8 cellular contexts compared by ENCODE assay signal in the genomic region with DNA sequence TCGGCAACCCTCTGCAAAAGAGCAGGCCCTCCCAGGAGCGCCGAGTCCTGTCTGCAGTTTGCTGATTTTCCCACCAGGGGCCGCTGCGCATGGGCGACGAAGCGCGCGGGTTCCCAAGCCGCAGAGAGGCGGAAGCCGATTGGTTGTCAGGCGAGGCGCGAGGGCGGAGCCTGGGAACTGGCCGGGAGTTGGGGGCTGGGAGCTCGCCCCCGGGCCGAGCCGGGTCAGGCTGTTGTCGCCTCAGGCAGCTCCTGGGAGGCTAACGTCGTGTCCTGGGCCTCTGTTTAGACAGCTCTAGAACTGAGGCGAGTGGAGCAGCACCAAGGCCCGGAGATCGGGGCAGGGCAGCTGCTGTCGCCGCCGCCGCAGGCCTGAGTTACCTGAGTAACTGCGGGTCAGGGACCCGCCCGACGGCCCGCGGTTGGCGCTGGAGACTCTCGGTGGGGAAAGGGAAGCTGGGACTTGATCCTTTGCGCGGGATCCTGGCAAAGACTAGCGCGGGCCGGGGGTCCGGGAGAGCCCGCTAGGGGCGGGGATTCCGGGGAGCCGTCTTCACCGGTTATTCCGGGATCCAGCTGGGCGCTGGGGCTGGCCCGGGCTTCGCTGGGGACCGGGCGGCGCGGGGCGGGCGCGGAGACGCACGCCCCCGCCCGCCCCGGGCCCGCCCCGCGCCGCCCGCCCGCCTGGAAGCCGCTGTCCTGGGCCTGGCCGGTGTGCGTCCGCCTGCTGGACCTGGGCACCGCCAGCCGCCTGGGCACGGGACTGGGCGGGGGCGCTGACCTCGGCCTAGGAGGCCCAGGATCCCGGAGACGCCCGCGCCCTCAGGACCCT. TPM values are rescaled to one million over a fixed set of nuclear protein-coding genes. Genes with fewer than 3 reads are reported as not detected.
DNase-seq lines count a peak whose midpoint lies in the region; ATAC-seq and TF ChIP-seq lines count a peak whose summit lies in the region.

A gene (plus strand): TSS at position 688 of the 831 bp plus-strand sequence. CDS start 607 bp downstream, outside the sequence.

- intact Hi-C loops in CD4-positive, alpha-beta T cell (cut with DNase I, micrococcal nuclease), result loop anchor here (1.0 to 5.0 kb wide), 7 partner anchors 14 to 235 kb away; no protein-coding TSS in a partner anchor
- intact Hi-C loops in lower lobe of right lung (cut with DNase I), result loop anchor here (5.0 kb wide), 1 partner anchor 207 kb away; no protein-coding TSS in a partner anchor

- peak; percentile 94 for TF ChIP-seq CTCF in CD4-positive, alpha-beta T cell (IDR thresholded peaks at IDR 0.05)
- TF ChIP-seq CTCF in lower lobe of right lung (IDR thresholded peaks at IDR 0.05), result peak; percentile 98

- H3K4me3 Mint-ChIP-seq in CD4-positive, alpha-beta T cell, result peak within 1 kb of the TSS; percentile 89
- peak within 1 kb of the TSS; percentile 97 for H3K4me3 Mint-ChIP-seq in activated CD4-positive, alpha-beta memory T cell treated with anti-CD3 and anti-CD28 coated beads, Interleukin-2, amount 10 ng/mL, durations not matched to agents 7 days and 5 days

- ATAC-seq in CD4-positive, alpha-beta T cell (ENCODE audit: poor library complexity), result peak; percentile 69
- peak; percentile 70 for ATAC-seq in GM19397 (IDR thresholded peaks at IDR 0.05; ENCODE audit: unreplicated experiment)
- peak; percentile 59 for ATAC-seq in HG03571 (IDR thresholded peaks at IDR 0.05; ENCODE audit: unreplicated experiment)
- ATAC-seq in lower lobe of right lung, result peak; percentile 96

- DNase-seq in CD4-positive, alpha-beta T cell, result peak; percentile 92 to 99 (median 96)
- DNase-seq in NCI-H82 treated with DMSO at 0.1 percent for 48 hours (lab: John Stamatoyannopoulos, UW; ENCODE audit: unreplicated experiment) (peak; percentile 67), ecto neural progenitor cell (ENCODE audit: low spot score) (peak; percentile 99), lower lobe of right lung (peak; percentile 96)
- peak; percentile 98 for DNase-seq in activated CD4-positive, alpha-beta memory T cell treated with anti-CD3 and anti-CD28 coated beads, Interleukin-2, amount 10 ng/mL, durations not matched to agents 7 days and 5 days
- DNase-seq in stimulated activated CD4-positive, alpha-beta T cell treated with anti-CD3 and anti-CD28 coated beads, TNF-alpha, amount 100 ng/mL, for 24 hours (ENCODE audit: low read depth in 3 of 3), result peak; percentile 96 to 99 (median 99)

- no peaks in the 10 kb centered on the region for H3K27me3 ChIP-seq in CD4-positive, alpha-beta T cell (ENCODE audit: control insufficient read depth, insufficient read depth, low read length)
- no peaks in the 10 kb centered on the region for H3K27me3 ChIP-seq in lower lobe of right lung (ENCODE audit: low read depth)

- H3K4me1 Mint-ChIP-seq in CD4-positive, alpha-beta T cell (ENCODE audit: low read depth), result peaks cover 67% of the 10 kb centered on the region
- H3K4me1 Mint-ChIP-seq in activated CD4-positive, alpha-beta memory T cell treated with anti-CD3 and anti-CD28 coated beads, Interleukin-2, amount 10 ng/mL, durations not matched to agents 7 days and 5 days, result peaks cover 56% of the 10 kb centered on the region

- H3K4me3 ChIP-seq in lower lobe of right lung, result peak within 1 kb of the TSS; percentile 92

- no peaks in the 10 kb centered on the region for H3K27me3 Mint-ChIP-seq in CD4-positive, alpha-beta T cell
- no peaks in the 10 kb centered on the region for H3K27me3 Mint-ChIP-seq in activated CD4-positive, alpha-beta memory T cell treated with anti-CD3 and anti-CD28 coated beads, Interleukin-2, amount 10 ng/mL, durations not matched to agents 7 days and 5 days

- peaks cover 20% of the 10 kb centered on the region for H3K36me3 Mint-ChIP-seq in CD4-positive, alpha-beta T cell (ENCODE audit: low read depth)
- peaks cover 30% of the 10 kb centered on the region for H3K36me3 Mint-ChIP-seq in activated CD4-positive, alpha-beta memory T cell treated with anti-CD3 and anti-CD28 coated beads, Interleukin-2, amount 10 ng/mL, durations not matched to agents 7 days and 5 days (ENCODE audit: low read depth)

- H3K9me3 Mint-ChIP-seq in CD4-positive, alpha-beta T cell, result no peaks in the 10 kb centered on the region
- no peaks in the 10 kb centered on the region for H3K9me3 Mint-ChIP-seq in activated CD4-positive, alpha-beta memory T cell treated with anti-CD3 and anti-CD28 coated beads, Interleukin-2, amount 10 ng/mL, durations not matched to agents 7 days and 5 days

- CTCF ChIA-PET in CD4-positive, alpha-beta T cell (lab: Charles Lee), result interaction anchor here (0.6 to 8.5 kb wide), 51 partner anchors 12 to 240 kb away, joined by 3 to 216 read pairs (median 6); a partner anchor contains a TSS
- CTCF ChIA-PET in activated CD4-positive, alpha-beta memory T cell treated with anti-CD3 and anti-CD28 coated beads, Interleukin-2, amount 10 ng/mL, durations not matched to agents 7 days and 5 days (lab: Charles Lee), result interaction anchor here (0.6 to 19.4 kb wide), 59 partner anchors 17 to 279 kb away, joined by 3 to 554 read pairs (median 8); a partner anchor contains a TSS

- H3K36me3 ChIP-seq in lower lobe of right lung, result no peaks in the 10 kb centered on the region

- peak within 1 kb of the TSS; percentile 91 for H3K27ac ChIP-seq in CD4-positive, alpha-beta T cell (ENCODE audit: low read depth, low read length)
- H3K27ac ChIP-seq in lower lobe of right lung, result peak within 1 kb of the TSS; percentile 96

- POLR2A ChIA-PET in CD4-positive, alpha-beta T cell (lab: Charles Lee), result interaction anchor here (0.7 to 8.0 kb wide), 67 partner anchors 9 to 264 kb away, joined by 3 to 577 read pairs (median 6); a partner anchor contains a TSS
- POLR2A ChIA-PET in activated CD4-positive, alpha-beta memory T cell treated with anti-CD3 and anti-CD28 coated beads, Interleukin-2, amount 10 ng/mL, durations not matched to agents 7 days and 5 days (lab: Charles Lee), result interaction anchor here (0.7 to 15.0 kb wide), 53 partner anchors 14 to 278 kb away, joined by 3 to 639 read pairs (median 5); a partner anchor contains a TSS

- peaks cover 54% of the 10 kb centered on the region for H3K4me1 ChIP-seq in lower lobe of right lung

- no peaks in the 10 kb centered on the region for H3K9me3 ChIP-seq in CD4-positive, alpha-beta T cell (ENCODE audit: control insufficient read depth, low read length)
- H3K9me3 ChIP-seq in lower lobe of right lung, result no peaks in the 10 kb centered on the region

- H3K27ac Mint-ChIP-seq in CD4-positive, alpha-beta T cell, result peak within 1 kb of the TSS; percentile 99
- H3K27ac Mint-ChIP-seq in activated CD4-positive, alpha-beta memory T cell treated with anti-CD3 and anti-CD28 coated beads, Interleukin-2, amount 10 ng/mL, durations not matched to agents 7 days and 5 days, result peak within 1 kb of the TSS; percentile 100

RNA-seq across cellular contexts. Expression of the gene that starts here (rescaled TPM):
- total RNA-seq in CD4-positive, alpha-beta T cell, result 10 to 100 TPM; 89.0 to 94.9 TPM
- 100 to 1,000 TPM; 111 to 113 TPM for total RNA-seq in activated CD4-positive, alpha-beta memory T cell treated with anti-CD3 and anti-CD28 coated beads, Interleukin-2, amount 10 ng/mL, durations not matched to agents 7 days and 5 days
- 59.5 TPM for total RNA-seq in lower lobe of right lung

Comparison
In these comparisons a context has a peak if more than half of its experiments do, and no peak if none do; other contexts are left out.
1. Peak in every context shown above with its lines: DNase-seq, ATAC-seq, H3K4me3 ChIP-seq and H3K27ac ChIP-seq.